12 cellular contexts compared by ENCODE assay signal in the genomic region with DNA sequence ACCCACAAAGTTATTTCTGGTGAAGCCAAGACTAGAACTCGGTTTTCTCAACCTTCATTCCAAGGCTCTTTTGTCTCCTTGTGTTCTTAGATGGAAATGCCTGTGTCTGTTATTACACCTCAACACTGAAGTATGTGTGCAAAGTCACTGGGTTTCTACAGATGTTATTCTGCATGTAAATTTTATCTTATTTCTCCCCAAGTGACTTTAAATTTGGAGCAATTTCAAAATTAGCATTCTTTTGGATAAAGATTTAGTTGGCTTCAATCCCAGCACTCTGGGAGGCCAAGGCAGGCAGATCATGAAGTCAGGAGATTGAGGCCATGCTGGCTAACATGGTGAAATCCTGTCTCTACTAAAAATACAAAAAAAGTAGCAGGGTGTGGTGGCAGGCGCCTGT.
DNase-seq lines count a peak whose midpoint lies in the region; ATAC-seq and TF ChIP-seq lines count a peak whose summit lies in the region.
"Had no signal": no experiment of that assay in that cellular context is flagged by ENCODE, and none has a peak within 500 bp of the region (broad histone marks: within the 10 kb centered on the region; RNA-seq: fewer than 3 reads in every experiment).

No MANE protein-coding gene starts in this region.

- peak overlapping the region; percentile 51 to 70 (median 58) for H3K27ac ChIP-seq in esophagus muscularis mucosa (replicated peaks in 1 of 4)
- H3K27ac ChIP-seq in naive thymus-derived CD4-positive, alpha-beta T cell (ENCODE audit: low read depth, low read length), result no peak overlapping the region
- H3K27ac ChIP-seq: RWPE1 had no signal

- no peak for TF ChIP-seq EP300 in esophagus muscularis mucosa (IDR thresholded peaks at IDR 0.05)

- DNase-seq in AG08396 (ENCODE audit: low spot score) (peak; percentile 33), MG63 (peak; percentile 13), esophagus muscularis mucosa (ENCODE audit: extremely low spot score) (no peak), myocyte (ENCODE audit: low read depth) (peak; percentile 34), Kasumi-1 (lab: John Stamatoyannopoulos, UW) (no peak), NOMO-1 treated with dmso at 0.1 percent for 144 hours (lab: John Stamatoyannopoulos, UW; ENCODE audit: unreplicated experiment) (no peak)
- DNase-seq in naive thymus-derived CD4-positive, alpha-beta T cell, result no peak
- DNase-seq: GDM1; naive thymus-derived CD8-positive, alpha-beta T cell had no signal

- H3K4me3 Mint-ChIP-seq in naive thymus-derived CD4-positive, alpha-beta T cell, result no peak overlapping the region
- H3K4me3 Mint-ChIP-seq: naive thymus-derived CD8-positive, alpha-beta T cell had no signal

- intact Hi-C loops in esophagus muscularis mucosa (cut with DNase I), result loop anchor here (2.0 to 5.0 kb wide), 2 partner anchors 280 to 296 kb away; a partner anchor contains a TSS
- intact Hi-C loops in naive thymus-derived CD4-positive, alpha-beta T cell (cut with micrococcal nuclease), result loop anchor here (1.0 to 10.0 kb wide), 5 partner anchors 280 to 585 kb away; a partner anchor contains a TSS

- H3K9me3 ChIP-seq in MG63, result no peaks in the 10 kb centered on the region
- H3K9me3 ChIP-seq in esophagus muscularis mucosa, result no peaks in the 10 kb centered on the region
- no peaks in the 10 kb centered on the region for H3K9me3 ChIP-seq in naive thymus-derived CD4-positive, alpha-beta T cell (ENCODE audit: control insufficient read depth in 2 of 3, low read length in 3 of 3)

- peaks cover 12 to 50% (median 43%) of the 10 kb centered on the region in 4 donors for H3K4me1 ChIP-seq in esophagus muscularis mucosa
- H3K4me1 ChIP-seq in naive thymus-derived CD4-positive, alpha-beta T cell (ENCODE audit: control insufficient read depth in 2 of 2, insufficient read depth in 2 of 2, low read length in 2 of 2), result no peaks in the 10 kb centered on the region
- H3K4me1 ChIP-seq: BLaER1 treated with 17β-estradiol and CSF1 and Interleukin-3, amounts not matched to agents 10 nM and 100 nM had no signal

- POLR2A ChIA-PET in naive thymus-derived CD4-positive, alpha-beta T cell (lab: Charles Lee), result no interaction called here

- CTCF ChIA-PET in naive thymus-derived CD4-positive, alpha-beta T cell (lab: Charles Lee), result interaction anchor here (0.6 to 0.9 kb wide), 2 partner anchors 9 to 14 kb away, joined by 3 to 7 read pairs; no protein-coding TSS in a partner anchor

- H3K36me3 ChIP-seq in MG63 (no peaks in the 10 kb centered on the region), esophagus muscularis mucosa (peaks cover 0 to 11% (median 0%) of the 10 kb centered on the region in 4 donors)
- no peaks in the 10 kb centered on the region for H3K36me3 ChIP-seq in naive thymus-derived CD4-positive, alpha-beta T cell (ENCODE audit: control insufficient read depth in 2 of 3, insufficient read depth in 3 of 3, low read length in 3 of 3)

- peaks cover 12 to 27% (median 22%) of the 10 kb centered on the region in 7 donors for H3K4me1 Mint-ChIP-seq in naive thymus-derived CD4-positive, alpha-beta T cell

- H3K27ac Mint-ChIP-seq in naive thymus-derived CD4-positive, alpha-beta T cell, result peak overlapping the region in 1 of 9 donors; percentile 42

- H3K4me3 ChIP-seq in MG63 (no peak overlapping the region), esophagus muscularis mucosa (no peak overlapping the region)
- H3K4me3 ChIP-seq in naive thymus-derived CD4-positive, alpha-beta T cell (ENCODE audit: low read length), result no peak overlapping the region
- H3K4me3 ChIP-seq: BLaER1 treated with 17β-estradiol and CSF1 and Interleukin-3, amounts not matched to agents 10 nM and 100 nM had no signal

- H3K36me3 Mint-ChIP-seq in naive thymus-derived CD4-positive, alpha-beta T cell, result peaks cover 9 to 38% (median 16%) of the 10 kb centered on the region in 5 donors

- no peak for ATAC-seq in naive thymus-derived CD4-positive, alpha-beta T cell
- ATAC-seq in HG02970 (IDR thresholded peaks at IDR 0.05; ENCODE audit: low FRiP score, unreplicated experiment), result no peak
- ATAC-seq: naive thymus-derived CD8-positive, alpha-beta T cell had no signal

- H3K27me3 ChIP-seq in MG63, result no peaks in the 10 kb centered on the region
- no peaks in the 10 kb centered on the region for H3K27me3 ChIP-seq in esophagus muscularis mucosa
- H3K27me3 ChIP-seq in naive thymus-derived CD4-positive, alpha-beta T cell (ENCODE audit: control insufficient read depth in 2 of 2, insufficient read depth in 2 of 2, low read length in 2 of 2), result no peaks in the 10 kb centered on the region
- H3K27me3 ChIP-seq: BLaER1 treated with 17β-estradiol and CSF1 and Interleukin-3, amounts not matched to agents 10 nM and 100 nM had no signal

- 75% methylated on average over 2 of the region's 2 CpGs for WGBS in esophagus muscularis mucosa

- peaks cover 0 to 7% (median 0%) of the 10 kb centered on the region in 11 donors for H3K9me3 Mint-ChIP-seq in naive thymus-derived CD4-positive, alpha-beta T cell
- H3K9me3 Mint-ChIP-seq: naive thymus-derived CD8-positive, alpha-beta T cell had no signal

- no peak for TF ChIP-seq POLR2A in esophagus muscularis mucosa (IDR thresholded peaks at IDR 0.05; ENCODE audit: low read depth)

- no peak for TF ChIP-seq CTCF in esophagus muscularis mucosa (IDR thresholded peaks at IDR 0.05)

- no peaks in the 10 kb centered on the region for H3K27me3 Mint-ChIP-seq in naive thymus-derived CD4-positive, alpha-beta T cell
- H3K27me3 Mint-ChIP-seq: naive thymus-derived CD8-positive, alpha-beta T cell had no signal

Comparison
In these comparisons a context has a peak if more than half of its experiments do, and no peak if none do; other contexts are left out.
1. DNase-seq: peak in AG08396 (single experiment), MG63 (single experiment) and myocyte (single experiment); none in esophagus muscularis mucosa (single experiment), Kasumi-1 (0 of 2), NOMO-1 treated with dmso at 0.1 percent for 144 hours (single experiment) and naive thymus-derived CD4-positive, alpha-beta T cell (0 of 9).